8 cellular contexts compared by ENCODE assay signal in the genomic region with DNA sequence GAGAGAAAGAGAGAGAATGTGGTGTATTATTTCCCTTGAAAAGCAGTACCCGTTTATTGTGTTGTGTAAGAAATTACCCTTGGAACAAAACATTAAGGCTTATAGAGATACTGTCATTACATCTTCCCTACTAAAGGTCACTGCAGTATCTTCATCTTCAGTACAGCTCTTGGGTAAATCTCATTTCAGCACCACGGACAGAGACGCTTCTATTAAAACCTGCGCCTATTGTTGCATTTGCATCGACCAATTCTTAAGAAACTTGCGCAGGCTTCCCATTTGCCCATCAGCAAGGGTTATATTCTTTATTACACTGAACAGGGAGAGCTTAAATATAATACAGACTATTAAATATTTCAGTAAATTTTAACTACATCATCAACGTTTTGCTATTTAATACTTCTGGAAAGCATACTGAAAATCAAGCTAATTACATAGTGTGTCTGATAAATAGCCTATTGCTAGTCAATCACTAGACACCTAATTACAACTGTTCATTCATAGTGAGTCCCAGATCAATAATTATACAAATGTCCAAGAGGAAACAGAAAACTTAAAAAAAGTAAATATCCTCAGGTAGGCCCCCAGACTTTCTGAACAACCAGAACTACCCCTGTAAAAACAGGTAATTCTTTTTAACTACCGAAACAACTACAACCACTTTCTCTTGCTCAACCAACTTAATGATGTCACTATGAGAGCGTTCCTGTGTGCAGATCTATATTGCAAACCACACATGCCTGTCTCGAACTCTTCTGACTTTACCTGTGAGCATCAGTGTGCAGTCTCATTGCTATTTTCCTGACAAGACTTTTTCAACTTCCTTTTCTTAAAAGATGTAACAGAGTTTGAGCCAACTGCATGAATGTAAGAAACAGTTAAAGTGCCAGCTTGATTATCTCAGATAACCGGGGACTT.
DNase-seq lines count a peak whose midpoint lies in the region; ATAC-seq and TF ChIP-seq lines count a peak whose summit lies in the region.

No MANE protein-coding gene starts in this region.

- DNase-seq in DMS53 treated with DMSO at 0.1 percent for 48 hours (lab: John Stamatoyannopoulos, UW; ENCODE audit: unreplicated experiment) (peak; percentile 0), LoVo (ENCODE audit: low spot score) (peak; percentile 44), kidney glomerular epithelial cell (lab: John Stamatoyannopoulos, UW) (peak; percentile 65), lower leg skin (ENCODE audit: low spot score in 2 of 2) (no peak), cardiac septum (ENCODE audit: low spot score) (no peak), HFFc6 (no peak)
- peak; percentile 3 for DNase-seq in activated naive CD8-positive, alpha-beta T cell treated with anti-CD3 and anti-CD28 coated beads, Interleukin-2, amount 50 U/mL, for 24 hours

- TF ChIP-seq POLR2A in lower leg skin (IDR thresholded peaks at IDR 0.05): no peak

- H3K4me3 ChIP-seq in lower leg skin (ENCODE audit: low read depth, poor library complexity, severe bottlenecking): no peak overlapping the region

- TF ChIP-seq CTCF in lower leg skin (IDR thresholded peaks at IDR 0.05): no peak
- no peak for TF ChIP-seq CTCF in HFFc6 (IDR thresholded peaks at IDR 0.05)

- peaks cover 39% of the 10 kb centered on the region for H3K27me3 Mint-ChIP-seq in activated naive CD8-positive, alpha-beta T cell treated with anti-CD3 and anti-CD28 coated beads, Interleukin-2, amount 50 U/mL, for 24 hours
- peaks cover 5% of the 10 kb centered on the region for H3K27me3 Mint-ChIP-seq in HFFc6 (ENCODE audit: insufficient read depth)

- no peaks in the 10 kb centered on the region for H3K36me3 Mint-ChIP-seq in activated naive CD8-positive, alpha-beta T cell treated with anti-CD3 and anti-CD28 coated beads, Interleukin-2, amount 50 U/mL, for 24 hours (ENCODE audit: low read depth)
- no peaks in the 10 kb centered on the region for H3K36me3 Mint-ChIP-seq in HFFc6 (ENCODE audit: low read depth)

- intact Hi-C loops in lower leg skin (cut with DNase I; ENCODE audit: low total_unique reads) (no loop called here), cardiac septum (cut with DNase I) (loop anchor here (10.0 kb wide), 2 partner anchors 220 to 650 kb away; no protein-coding TSS in a partner anchor)

- H3K4me1 Mint-ChIP-seq in activated naive CD8-positive, alpha-beta T cell treated with anti-CD3 and anti-CD28 coated beads, Interleukin-2, amount 50 U/mL, for 24 hours: peaks cover 5% of the 10 kb centered on the region
- peaks cover 6% of the 10 kb centered on the region; the same call in 1 of the 2 replicates for H3K4me1 Mint-ChIP-seq in HFFc6 (ENCODE audit: low read depth)

- peaks cover 9% of the 10 kb centered on the region for H3K9me3 Mint-ChIP-seq in activated naive CD8-positive, alpha-beta T cell treated with anti-CD3 and anti-CD28 coated beads, Interleukin-2, amount 50 U/mL, for 24 hours
- H3K9me3 Mint-ChIP-seq in HFFc6: peaks cover 4% of the 10 kb centered on the region; the same call in 1 of the 2 replicates

- no peak overlapping the region for H3K27ac Mint-ChIP-seq in activated naive CD8-positive, alpha-beta T cell treated with anti-CD3 and anti-CD28 coated beads, Interleukin-2, amount 50 U/mL, for 24 hours
- no peak overlapping the region for H3K27ac Mint-ChIP-seq in HFFc6

- no peak for ATAC-seq in activated naive CD8-positive, alpha-beta T cell treated with anti-CD3 and anti-CD28 coated beads, Interleukin-2, amount 50 U/mL, for 24 hours
- no peak for ATAC-seq in HG02852 (IDR thresholded peaks at IDR 0.05; ENCODE audit: unreplicated experiment)

- 23% methylated on average over 11 of the region's 11 CpGs for WGBS in lower leg skin, 2 donors

- peak overlapping the region; percentile 1 for H3K4me3 Mint-ChIP-seq in activated naive CD8-positive, alpha-beta T cell treated with anti-CD3 and anti-CD28 coated beads, Interleukin-2, amount 50 U/mL, for 24 hours
- no peak overlapping the region for H3K4me3 Mint-ChIP-seq in HFFc6

Comparison
In these comparisons a context has a peak if more than half of its experiments do, and no peak if none do; other contexts are left out.
1. DNase-seq: peak in DMS53 treated with DMSO at 0.1 percent for 48 hours (single experiment), LoVo (single experiment), activated naive CD8-positive, alpha-beta T cell treated with anti-CD3 and anti-CD28 coated beads, Interleukin-2, amount 50 U/mL, for 24 hours (single experiment) and kidney glomerular epithelial cell (single experiment); none in lower leg skin (0 of 2), cardiac septum (single experiment) and HFFc6 (single experiment).